9 cellular contexts compared by ENCODE assay signal in genomic region chr19:45782162-45782623, GRCh38. TPM values are rescaled to one million over a fixed set of nuclear protein-coding genes. Genes with fewer than 3 reads are reported as not detected.
A peak's percentile ranks its signal among the peaks of the same experiment; 100 is the strongest.
DNase-seq lines count a peak whose midpoint lies in the region; ATAC-seq, FAIRE-seq and TF ChIP-seq lines count a peak whose summit lies in the region.
"Had no signal": no experiment of that assay in that cellular context is flagged by ENCODE, and none has a peak within 500 bp of the region (broad histone marks: within the 10 kb centered on the region; RNA-seq: fewer than 3 reads in every experiment).

Gene DMPK, minus strand, starts transcription at chr19:45782490. Its CDS starts 138 bp downstream, at chr19:45782352.

- no peak within 1 kb of the TSS for H2AFZ ChIP-seq in PC-9

- H3K9me3 ChIP-seq in PC-9 (ENCODE audit: insufficient read depth, low read depth) = no peaks in the 10 kb centered on the region

- FAIRE-seq in D721Med (lab: Jason Lieb, UNC) = no peak

- peak within 1 kb of the TSS; percentile 19 for H3K27ac Mint-ChIP-seq in neural crest cell (ENCODE audit: unreplicated experiment)

- H3K4me3 ChIP-seq in PC-9 = peak within 1 kb of the TSS; percentile 51

- peaks cover 6% of the 10 kb centered on the region for H4K20me1 ChIP-seq in PC-9 (ENCODE audit: insufficient read depth)

- peak within 1 kb of the TSS; percentile 81 for H3K27ac ChIP-seq in PC-9
- H3K27ac ChIP-seq: KMS-11 had no signal

- H3K9me2 ChIP-seq in PC-9 (ENCODE audit: insufficient read depth) = no peaks in the 10 kb centered on the region

- peaks cover 28% of the 10 kb centered on the region for H3K4me1 Mint-ChIP-seq in neural crest cell

- intact Hi-C loops in PC-9 (cut with micrococcal nuclease; ENCODE audit: unreplicated experiment) = no loop called here

- peak; percentile 70 for DNase-seq in AG08396 (ENCODE audit: low spot score)
- peak in 1 of 2 experiments; percentile 44 for DNase-seq in PC-9
- DNase-seq in neural crest cell (ENCODE audit: low read depth, low spot score) = no peak
- no peak for DNase-seq in D721Med (ENCODE audit: insufficient read length, low spot score)
- no peak for DNase-seq in activated naive CD4-positive, alpha-beta T cell (lab: John Stamatoyannopoulos, UW)

- peaks cover 9% of the 10 kb centered on the region for H3K36me3 Mint-ChIP-seq in neural crest cell (ENCODE audit: low read depth)

- peak within 1 kb of the TSS; percentile 59 for H3K4me3 Mint-ChIP-seq in neural crest cell

- H3K27me3 ChIP-seq in PC-9 (ENCODE audit: insufficient read depth, low read depth) = no peaks in the 10 kb centered on the region

- H3K4me1 ChIP-seq in PC-9 (replicated peaks; ENCODE audit: insufficient read depth) = peaks cover 55% of the 10 kb centered on the region

- CTCF ChIA-PET in PC-9 (lab: Charles Lee) = interaction anchor here (0.6 to 2.1 kb wide), 14 partner anchors 11 to 295 kb away, joined by 3 to 16 read pairs (median 7); partner anchors contain the start of genes MYPOP and QPCTL

- H3K9me3 Mint-ChIP-seq in neural crest cell = no peaks in the 10 kb centered on the region

- POLR2A ChIA-PET in PC-9 (lab: Charles Lee; ENCODE audit: unreplicated experiment) = interaction anchor here (0.6 to 2.6 kb wide), 5 partner anchors 10 to 936 kb away, joined by 10 to 58 read pairs (median 15); partner anchors contain the start of genes DMWD, NECTIN2 and SIX5

- peaks cover 20% of the 10 kb centered on the region for H3K79me2 ChIP-seq in PC-9 (ENCODE audit: low read depth)

- peaks cover 43% of the 10 kb centered on the region for H3F3A ChIP-seq in PC-9 (ENCODE audit: insufficient read depth, low read depth)

- no peak for TF ChIP-seq CTCF in PC-9 (conservative IDR thresholded peaks at IDR 0.05)
- no peak for TF ChIP-seq CTCF in neural crest cell (conservative IDR thresholded peaks at IDR 0.05)
- TF ChIP-seq CTCF in D721Med (IDR thresholded peaks at IDR 0.05; ENCODE audit: insufficient read depth, missing control alignments) = no peak

- H3K4me2 ChIP-seq in PC-9 = peak within 1 kb of the TSS; percentile 81
- H3K4me2 ChIP-seq: KMS-11 had no signal

- no TSS peak for BruUV-seq in PC-9 (replicated peaks; lab: Mats Ljungman, UMichigan)

- H3K36me3 ChIP-seq in PC-9 (ENCODE audit: low read depth) = peaks cover 22% of the 10 kb centered on the region

- H3K27me3 Mint-ChIP-seq in neural crest cell (ENCODE audit: low read depth) = peaks cover 10% of the 10 kb centered on the region

- ATAC-seq in esophagus mucosa (no peak), HG03460 (IDR thresholded peaks at IDR 0.05; ENCODE audit: unreplicated experiment) (no peak), GM18520 (IDR thresholded peaks at IDR 0.05; ENCODE audit: unreplicated experiment) (no peak)

RNA-seq across cellular contexts. Expression of gene DMPK, which starts in this region (rescaled TPM):
- total RNA-seq in PC-9 (2021) (110 and 132 TPM in 2 replicates), esophagus mucosa (15.5 TPM), neural crest cell (114 and 118 TPM in 2 replicates)
